In the genomic region with DNA sequence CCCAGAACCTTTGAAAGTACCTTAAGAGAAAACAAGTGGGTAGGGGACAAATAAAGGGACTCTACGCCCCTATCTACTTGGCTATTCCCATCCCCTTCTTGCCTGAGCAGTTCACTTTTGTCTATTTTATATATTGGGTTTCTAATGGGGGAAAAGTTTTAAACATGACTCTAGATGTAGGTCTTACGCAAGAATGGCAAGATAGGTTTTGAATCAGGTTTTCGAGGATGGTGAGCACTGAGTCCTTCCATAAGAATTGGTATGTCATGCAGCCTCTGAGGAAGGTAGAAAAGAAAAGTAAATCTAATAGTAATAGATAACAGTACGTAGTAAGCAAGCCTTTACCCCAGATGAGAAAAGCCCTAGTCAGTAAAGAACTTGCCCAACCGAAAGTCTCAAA, we compare ENCODE assay signal across 9 cellular contexts.
"Had no signal": no experiment of that assay in that cellular context is flagged by ENCODE, and none has a peak within 500 bp of the region (broad histone marks: within the 10 kb centered on the region; RNA-seq: fewer than 3 reads in every experiment).

No MANE protein-coding gene starts in this region.

- ATAC-seq: GM23338 had no signal

- DNase-seq: H9, HCEC 1CT, Karpas-422, KBM-7 had no signal

- H3K4me3 ChIP-seq: GM23338 had no signal

- FAIRE-seq: H1, H54 had no signal

- H3K4me2 ChIP-seq: GM23338, KMS-11 had no signal

- H2AFZ ChIP-seq: GM23338 had no signal

- H3K27ac ChIP-seq: HL-60, KMS-11 had no signal

- H3K9ac ChIP-seq: KMS-11 had no signal
